8 cellular contexts compared by ENCODE assay signal in genomic region chr7:93799750-93800357, GRCh38.
DNase-seq lines count a peak whose midpoint lies in the region; ATAC-seq, FAIRE-seq and TF ChIP-seq lines count a peak whose summit lies in the region.

No MANE protein-coding gene starts in this region.

- H2AFZ ChIP-seq in HepG2 (ENCODE audit: low read length): no peak overlapping the region

- peaks cover 7% of the 10 kb centered on the region for H3K9me3 Mint-ChIP-seq in activated CD4-positive, alpha-beta memory T cell treated with anti-CD3 and anti-CD28 coated beads for 36 hours

- no peaks in the 10 kb centered on the region for H3K79me2 ChIP-seq in HepG2 (ENCODE audit: insufficient read depth, low read length)

- DNase-seq in D721Med (ENCODE audit: insufficient read length, low spot score) (no peak), HTR-8/SVneo (ENCODE audit: insufficient read length, low spot score) (peak; percentile 0), ascending aorta (ENCODE audit: low spot score in 2 of 2) (no peak), HepG2 (ENCODE audit: low spot score) (no peak), uterus (no peak), NCI-H774 (lab: John Stamatoyannopoulos, UW) (no peak)
- DNase-seq in activated CD4-positive, alpha-beta memory T cell treated with anti-CD3 and anti-CD28 coated beads for 36 hours: no peak

- POLR2A ChIA-PET in HepG2 (lab: Yijun Ruan, JAX): no interaction called here
- POLR2A ChIA-PET in activated CD4-positive, alpha-beta memory T cell treated with anti-CD3 and anti-CD28 coated beads for 36 hours (lab: Charles Lee): no interaction called here

- no peak for TF ChIP-seq RAD21 in HepG2 (CRISPR knock-in tag; IDR thresholded peaks at IDR 0.05)

- no peaks in the 10 kb centered on the region for H3K4me1 ChIP-seq in ascending aorta
- H3K4me1 ChIP-seq in HepG2 (ENCODE audit: insufficient read depth, low read length): no peaks in the 10 kb centered on the region
- H3K4me1 ChIP-seq in uterus: no peaks in the 10 kb centered on the region

- H3K4me1 Mint-ChIP-seq in activated CD4-positive, alpha-beta memory T cell treated with anti-CD3 and anti-CD28 coated beads for 36 hours (ENCODE audit: low read depth): no peaks in the 10 kb centered on the region

- no peak overlapping the region for H3K4me3 Mint-ChIP-seq in activated CD4-positive, alpha-beta memory T cell treated with anti-CD3 and anti-CD28 coated beads for 36 hours

- H3K4me3 ChIP-seq in ascending aorta (no peak overlapping the region), HepG2 (replicated peaks in 1 of 3; ENCODE audit: insufficient read depth in 1 of 3, low read depth in 2 of 3, low read length in 3 of 3) (no peak overlapping the region), uterus (no peak overlapping the region)

- no peak overlapping the region for H3K9ac ChIP-seq in HepG2 (ENCODE audit: insufficient read depth, low read depth, low read length)

- TF ChIP-seq EP300 in HepG2 (IDR thresholded peaks at IDR 0.05; ENCODE audit: low read depth in 2 of 2, low read length in 2 of 2) (no peak), HepG2 (CRISPR knock-in tag; IDR thresholded peaks at IDR 0.05; ENCODE audit: borderline replicate concordance) (no peak)

- H3K27me3 ChIP-seq in ascending aorta: no peaks in the 10 kb centered on the region
- H3K27me3 ChIP-seq in HepG2 (ENCODE audit: control insufficient read depth in 1 of 2, insufficient read depth in 2 of 2, low read length in 2 of 2): no peaks in the 10 kb centered on the region
- no peaks in the 10 kb centered on the region for H3K27me3 ChIP-seq in uterus

- no peak for ATAC-seq in HepG2
- no peak for ATAC-seq in GM21390 (IDR thresholded peaks at IDR 0.05; ENCODE audit: unreplicated experiment)

- no peak overlapping the region for H3K27ac ChIP-seq in ascending aorta
- H3K27ac ChIP-seq in HepG2 (ENCODE audit: extremely low read length, insufficient read depth, low read length): no peak overlapping the region
- no peak overlapping the region for H3K27ac ChIP-seq in uterus

- FAIRE-seq in D721Med (lab: Jason Lieb, UNC) (peak; percentile 60), HTR-8/SVneo (lab: Jason Lieb, UNC) (no peak), HepG2 (lab: Jason Lieb, UNC) (no peak)

- no peaks in the 10 kb centered on the region for H4K20me1 ChIP-seq in HepG2 (ENCODE audit: insufficient read depth, low read length)

- H3K36me3 ChIP-seq in ascending aorta (no peaks in the 10 kb centered on the region), HepG2 (replicated peaks in 1 of 2; ENCODE audit: control insufficient read depth in 1 of 2, insufficient read depth in 2 of 2, low read length in 2 of 2) (no peaks in the 10 kb centered on the region), uterus (no peaks in the 10 kb centered on the region)

- H3K27me3 Mint-ChIP-seq in activated CD4-positive, alpha-beta memory T cell treated with anti-CD3 and anti-CD28 coated beads for 36 hours: no peaks in the 10 kb centered on the region

- H3K9me3 ChIP-seq in ascending aorta (peaks cover 0 to 9% of the 10 kb centered on the region in 2 donors), HepG2 (ENCODE audit: low read length) (no peaks in the 10 kb centered on the region), uterus (no peaks in the 10 kb centered on the region)

- H3K27ac Mint-ChIP-seq in activated CD4-positive, alpha-beta memory T cell treated with anti-CD3 and anti-CD28 coated beads for 36 hours: no peak overlapping the region

- H3K4me2 ChIP-seq in HepG2 (ENCODE audit: low read depth, low read length): no peak overlapping the region

- intact Hi-C loops in ascending aorta (cut with DNase I) (loop anchor here (1.0 to 10.0 kb wide), 2 partner anchors 85 to 288 kb away; no protein-coding TSS in a partner anchor), HepG2 (cut with micrococcal nuclease; ENCODE audit: unreplicated experiment) (loop anchor here (1.0 kb wide), 1 partner anchor 287 kb away; no protein-coding TSS in a partner anchor), uterus (cut with DNase I; ENCODE audit: low total_unique reads) (no loop called here)
- intact Hi-C loops in activated CD4-positive, alpha-beta memory T cell treated with anti-CD3 and anti-CD28 coated beads for 36 hours (cut with micrococcal nuclease): no loop called here

- TF ChIP-seq POLR2A in HepG2 (IDR thresholded peaks at IDR 0.05; ENCODE audit: insufficient read depth in 1 of 2, low read depth in 2 of 2, low read length in 2 of 2) (no peak), uterus (IDR thresholded peaks at IDR 0.05) (no peak)

- 21% methylated on average over 5 of the region's 5 CpGs for WGBS in HepG2 (ENCODE audit: low lambda C conversion rate)

- in situ Hi-C loops in HepG2 (cut with HindIII; ENCODE audit: extremely low pct_ligation_motif_present, low pct_unique_long_range_greater_than_20kb): no loop called here

- TF ChIP-seq CTCF in D721Med (IDR thresholded peaks at IDR 0.05; ENCODE audit: insufficient read depth, missing control alignments) (peak; percentile 52), ascending aorta (IDR thresholded peaks at IDR 0.05) (peak in 2 of 3 experiments; percentile 50 to 59), HepG2 (CRISPR knock-in tag; IDR thresholded peaks at IDR 0.05) (peak; percentile 23; the same call in 1 of the 2 replicates), uterus (IDR thresholded peaks at IDR 0.05) (peak in 2 of 4 experiments; percentile 4 to 13)

- no peaks in the 10 kb centered on the region for H3K36me3 Mint-ChIP-seq in activated CD4-positive, alpha-beta memory T cell treated with anti-CD3 and anti-CD28 coated beads for 36 hours

- CTCF ChIA-PET in HepG2 (lab: Yijun Ruan, JAX; ENCODE audit: low intra/inter-chr PET ratio, low total read pairs): interaction anchor here (1.8 kb wide), 1 partner anchor 288 kb away, joined by 9 read pairs; no protein-coding TSS in a partner anchor
- CTCF ChIA-PET in activated CD4-positive, alpha-beta memory T cell treated with anti-CD3 and anti-CD28 coated beads for 36 hours (lab: Charles Lee): no interaction called here

- no TSS peak for BruUV-seq in HepG2 (replicated peaks; lab: Mats Ljungman, UMichigan)

TF ChIP-seq in HepG2, 621 proteins besides CTCF, POLR2A, EP300 and RAD21:
- TF ChIP-seq ZNF260 (CRISPR knock-in tag; IDR thresholded peaks at IDR 0.05; ENCODE audit: borderline replicate concordance, low read depth) (no peak), STAG1 (CRISPR knock-in tag; IDR thresholded peaks at IDR 0.05) (peak; percentile 44), ZBTB33 (CRISPR knock-in tag; IDR thresholded peaks at IDR 0.05) (no peak), ASH2L (IDR thresholded peaks at IDR 0.05; ENCODE audit: insufficient read length, low read depth, low read length) (no peak), TAF15 (IDR thresholded peaks at IDR 0.05; ENCODE audit: low read depth, low read length, poor library complexity, severe bottlenecking) (no peak)
- TF ChIP-seq, protein P1, sequence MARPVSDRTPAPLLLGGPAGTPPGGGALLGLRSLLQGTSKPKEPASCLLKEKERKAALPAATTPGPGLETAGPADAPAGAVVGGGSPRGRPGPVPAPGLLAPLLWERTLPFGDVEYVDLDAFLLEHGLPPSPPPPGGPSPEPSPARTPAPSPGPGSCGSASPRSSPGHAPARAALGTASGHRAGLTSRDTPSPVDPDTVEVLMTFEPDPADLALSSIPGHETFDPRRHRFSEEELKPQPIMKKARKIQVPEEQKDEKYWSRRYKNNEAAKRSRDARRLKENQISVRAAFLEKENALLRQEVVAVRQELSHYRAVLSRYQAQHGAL (CRISPR knock-in tag; IDR thresholded peaks at IDR 0.05; ENCODE audit: not compliant biosample characterization): no peak

Comparison
In these comparisons a context has a peak if more than half of its experiments do, and no peak if none do; other contexts are left out.
1. intact Hi-C loops: an anchor here in ascending aorta (1.0 to 10.0 kb wide) and HepG2 (1.0 kb wide); none called in uterus and activated CD4-positive, alpha-beta memory T cell treated with anti-CD3 and anti-CD28 coated beads for 36 hours.